In the genomic region with DNA sequence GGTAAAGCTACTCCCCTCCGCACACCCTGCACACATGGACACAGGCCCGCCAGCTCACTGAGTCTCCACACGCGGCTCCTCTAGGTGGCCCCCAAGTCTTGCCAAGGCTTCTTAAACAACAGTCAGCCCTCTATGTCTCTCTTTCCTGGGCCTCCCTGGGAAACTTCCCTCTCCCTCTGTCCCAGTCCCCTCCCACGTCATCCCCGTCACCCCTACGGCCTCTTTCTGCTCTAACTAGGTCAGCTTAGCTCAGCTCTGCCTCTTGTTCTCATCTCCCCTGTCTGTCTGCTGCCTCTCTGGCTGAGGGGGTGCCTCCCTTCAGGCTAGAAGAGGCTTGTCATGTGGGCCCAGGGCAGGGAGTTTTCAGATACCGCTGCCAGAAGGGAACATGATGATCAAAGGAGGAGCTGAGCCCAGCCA, we compare ENCODE assay signal across 10 cellular contexts. TPM values are rescaled to one million over a fixed set of nuclear protein-coding genes. Genes with fewer than 3 reads are reported as not detected.
DNase-seq lines count a peak whose midpoint lies in the region; ATAC-seq and TF ChIP-seq lines count a peak whose summit lies in the region.
"Had no signal": no experiment of that assay in that cellular context is flagged by ENCODE, and none has a peak within 500 bp of the region (broad histone marks: within the 10 kb centered on the region; RNA-seq: fewer than 3 reads in every experiment).

No MANE protein-coding gene starts in this region.

- H3K36me3 ChIP-seq in A673 (ENCODE audit: insufficient read depth, low read length, poor library complexity, severe bottlenecking) (no peaks in the 10 kb centered on the region), ectodermal cell (ENCODE audit: control insufficient read depth, insufficient read depth, low read length) (no peaks in the 10 kb centered on the region), mucosa of descending colon (ENCODE audit: low read depth) (no peaks in the 10 kb centered on the region)

- peak; percentile 7 for DNase-seq in A673 (ENCODE audit: low spot score)
- no peak for DNase-seq in mucosa of descending colon
- no peak for DNase-seq in NCI-H2196 (lab: John Stamatoyannopoulos, UW; ENCODE audit: unreplicated experiment)
- DNase-seq in HPDE6-E6E7 (ENCODE audit: extremely low spot score) = no peak
- DNase-seq: natural killer cell, NCI-H446 treated with DMSO at 0.1 percent for 48 hours had no signal

- ATAC-seq in SK-N-SH treated with all-trans-retinoic acid at 6 μM for 48 hours (peak; percentile 48; the same call in 2 of the 3 replicates), mucosa of descending colon (peak; percentile 13), HG03378 (IDR thresholded peaks at IDR 0.05; ENCODE audit: unreplicated experiment) (no peak), GM18502 (IDR thresholded peaks at IDR 0.05; ENCODE audit: poor library complexity, unreplicated experiment) (no peak)

- CTCF ChIA-PET in A673 (lab: Charles Lee) = interaction anchor here (0.5 kb wide), 1 partner anchor 78 kb away, joined by 3 read pairs; no protein-coding TSS in a partner anchor

- intact Hi-C loops in A673 (cut with micrococcal nuclease; ENCODE audit: unreplicated experiment) = no loop called here
- intact Hi-C loops in mucosa of descending colon (cut with DNase I, micrococcal nuclease) = no loop called here

- BruUV-seq in A673 (replicated peaks; lab: Mats Ljungman, UMichigan) = no TSS peak

- H3K27ac ChIP-seq in A673 (ENCODE audit: low read depth, low read length, poor library complexity, severe bottlenecking) (no peak overlapping the region), ectodermal cell (ENCODE audit: insufficient read depth, low read depth, low read length, poor library complexity, severe bottlenecking) (peak overlapping the region; percentile 55)

- H3K4me3 ChIP-seq in A673 (ENCODE audit: low read depth, low read length, poor library complexity, severe bottlenecking) = no peak overlapping the region
- no peak overlapping the region for H3K4me3 ChIP-seq in ectodermal cell (ENCODE audit: insufficient read depth, low read depth, low read length)
- no peak overlapping the region for H3K4me3 ChIP-seq in mucosa of descending colon

- POLR2A ChIA-PET in A673 (lab: Charles Lee; ENCODE audit: low non-redundant PET) = no interaction called here

- no peak for TF ChIP-seq CTCF in A673 (conservative IDR thresholded peaks at IDR 0.05; ENCODE audit: low read depth, low read length)
- TF ChIP-seq CTCF in mucosa of descending colon (IDR thresholded peaks at IDR 0.05) = no peak

- H3K4me1 ChIP-seq in A673 (ENCODE audit: insufficient read depth, low read length, poor library complexity, severe bottlenecking) (no peaks in the 10 kb centered on the region), ectodermal cell (ENCODE audit: control insufficient read depth, insufficient read depth, low read length) (no peaks in the 10 kb centered on the region), mucosa of descending colon (ENCODE audit: low read depth) (no peaks in the 10 kb centered on the region)

- H3K9me3 ChIP-seq in A673 (ENCODE audit: low read depth, low read length, poor library complexity, severe bottlenecking) (no peaks in the 10 kb centered on the region), ectodermal cell (ENCODE audit: control insufficient read depth, low read length) (no peaks in the 10 kb centered on the region), mucosa of descending colon (no peaks in the 10 kb centered on the region)

- no peaks in the 10 kb centered on the region for H3K27me3 ChIP-seq in A673 (replicated peaks; ENCODE audit: insufficient read depth, low read depth, low read length, poor library complexity)
- no peaks in the 10 kb centered on the region for H3K27me3 ChIP-seq in ectodermal cell (ENCODE audit: control insufficient read depth, insufficient read depth, low read length, poor library complexity, severe bottlenecking)

- WGBS in ectodermal cell, 2 experiments = 41 to 50% methylated on average over 8 of the region's 8 CpGs

TF ChIP-seq in SK-N-SH treated with all-trans-retinoic acid at 6 μM for 48 hours, 23 proteins besides CTCF, POLR2A, EP300 and RAD21 (continues in another document):
- no peak for TF ChIP-seq TSHZ2 (CRISPR knock-in tag; IDR thresholded peaks at IDR 0.05)
- no peak for TF ChIP-seq POU6F1 (CRISPR knock-in tag; IDR thresholded peaks at IDR 0.05; ENCODE audit: borderline replicate concordance, low read depth)
- no peak for TF ChIP-seq ISL1 (CRISPR knock-in tag; IDR thresholded peaks at IDR 0.05)
- TF ChIP-seq, protein P1, sequence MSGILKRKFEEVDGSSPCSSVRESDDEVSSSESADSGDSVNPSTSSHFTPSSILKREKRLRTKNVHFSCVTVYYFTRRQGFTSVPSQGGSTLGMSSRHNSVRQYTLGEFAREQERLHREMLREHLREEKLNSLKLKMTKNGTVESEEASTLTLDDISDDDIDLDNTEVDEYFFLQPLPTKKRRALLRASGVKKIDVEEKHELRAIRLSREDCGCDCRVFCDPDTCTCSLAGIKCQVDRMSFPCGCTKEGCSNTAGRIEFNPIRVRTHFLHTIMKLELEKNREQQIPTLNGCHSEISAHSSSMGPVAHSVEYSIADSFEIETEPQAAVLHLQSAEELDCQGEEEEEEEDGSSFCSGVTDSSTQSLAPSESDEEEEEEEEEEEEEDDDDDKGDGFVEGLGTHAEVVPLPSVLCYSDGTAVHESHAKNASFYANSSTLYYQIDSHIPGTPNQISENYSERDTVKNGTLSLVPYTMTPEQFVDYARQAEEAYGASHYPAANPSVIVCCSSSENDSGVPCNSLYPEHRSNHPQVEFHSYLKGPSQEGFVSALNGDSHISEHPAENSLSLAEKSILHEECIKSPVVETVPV (CRISPR knock-in tag; IDR thresholded peaks at IDR 0.05) = no peak
- TF ChIP-seq, protein P2, sequence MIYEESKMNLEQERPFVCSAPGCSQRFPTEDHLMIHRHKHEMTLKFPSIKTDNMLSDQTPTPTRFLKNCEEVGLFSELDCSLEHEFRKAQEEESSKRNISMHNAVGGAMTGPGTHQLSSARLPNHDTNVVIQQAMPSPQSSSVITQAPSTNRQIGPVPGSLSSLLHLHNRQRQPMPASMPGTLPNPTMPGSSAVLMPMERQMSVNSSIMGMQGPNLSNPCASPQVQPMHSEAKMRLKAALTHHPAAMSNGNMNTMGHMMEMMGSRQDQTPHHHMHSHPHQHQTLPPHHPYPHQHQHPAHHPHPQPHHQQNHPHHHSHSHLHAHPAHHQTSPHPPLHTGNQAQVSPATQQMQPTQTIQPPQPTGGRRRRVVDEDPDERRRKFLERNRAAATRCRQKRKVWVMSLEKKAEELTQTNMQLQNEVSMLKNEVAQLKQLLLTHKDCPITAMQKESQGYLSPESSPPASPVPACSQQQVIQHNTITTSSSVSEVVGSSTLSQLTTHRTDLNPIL (CRISPR knock-in tag; IDR thresholded peaks at IDR 0.05; ENCODE audit: low read depth) = no peak
- no peak for TF ChIP-seq PPARA (CRISPR knock-in tag; IDR thresholded peaks at IDR 0.05; ENCODE audit: borderline replicate concordance)
- no peak for TF ChIP-seq BACH2 (CRISPR knock-in tag; IDR thresholded peaks at IDR 0.05; ENCODE audit: borderline replicate concordance)
- no peak for TF ChIP-seq RARB (CRISPR knock-in tag; IDR thresholded peaks at IDR 0.05)
- no peak for TF ChIP-seq ZNF70 (CRISPR knock-in tag; IDR thresholded peaks at IDR 0.05)

RNA-seq across cellular contexts. Expression of gene SEPTIN6, which starts 38.8 kb away (rescaled TPM):
- 61.5 and 69.1 TPM in 2 replicates for total RNA-seq in A673 (2021)
- 23.4 TPM for polyA plus RNA-seq in ectodermal cell (2013, experiment 1 of 4)
- 20.3 TPM for polyA plus RNA-seq in ectodermal cell (2013, experiment 2 of 4)
- polyA plus RNA-seq in ectodermal cell (2013, experiment 3 of 4) = 20.0 TPM
- polyA plus RNA-seq in ectodermal cell (2013, experiment 4 of 4) = 23.6 TPM
- 10 to 100 TPM; 10.6 to 58.1 (median 14.5) TPM for total RNA-seq in mucosa of descending colon

RNA-seq across cellular contexts. Expression of gene NKRF, which starts 47.9 kb away (rescaled TPM):
- total RNA-seq in A673 (2021) = 18.8 and 22.1 TPM in 2 replicates
- 18.9 TPM for polyA plus RNA-seq in ectodermal cell (2013, experiment 1 of 4)
- 20.5 TPM for polyA plus RNA-seq in ectodermal cell (2013, experiment 2 of 4)
- polyA plus RNA-seq in ectodermal cell (2013, experiment 3 of 4) = 15.0 TPM
- polyA plus RNA-seq in ectodermal cell (2013, experiment 4 of 4) = 16.7 TPM
- 1 to 10 TPM; 5.7 to 6.3 (median 5.9) TPM for total RNA-seq in mucosa of descending colon

Comparison
In these comparisons a context has a peak if more than half of its experiments do, and no peak if none do; other contexts are left out.
1. ATAC-seq: peak in SK-N-SH treated with all-trans-retinoic acid at 6 μM for 48 hours (single experiment) and mucosa of descending colon (single experiment); none in HG03378 (single experiment) and GM18502 (single experiment).